Comparison of ENCODE assay signal across 7 cellular contexts in genomic region chr1:210407207-210407886, GRCh38.
DNase-seq lines count a peak whose midpoint lies in the region; ATAC-seq, FAIRE-seq and TF ChIP-seq lines count a peak whose summit lies in the region.

No MANE protein-coding gene starts in this region.

- H3K9me3 Mint-ChIP-seq in astrocyte (ENCODE audit: unreplicated experiment): peaks cover 2% of the 10 kb centered on the region

- peaks cover under 1% of the 10 kb centered on the region for H3K27me3 Mint-ChIP-seq in astrocyte (ENCODE audit: low read depth, unreplicated experiment)

- no peak overlapping the region for H3K4me2 ChIP-seq in astrocyte (ENCODE audit: low read length)

- DNase-seq in NCI-H146 (lab: John Stamatoyannopoulos, UW) (peak; percentile 46), T1000 (lab: John Stamatoyannopoulos, UW) (peak; percentile 69), astrocyte (ENCODE audit: low read depth) (no peak), iPS-NIHi7 (ENCODE audit: extremely low spot score) (peak; percentile 83)
- DNase-seq in stimulated activated CD4-positive, alpha-beta T cell treated with anti-CD3 and anti-CD28 coated beads, Interleukin-1b, Interleukin-23, amount 100 ng/mL, for 24 hours (ENCODE audit: low read depth in 4 of 4, low spot score in 1 of 4): peak; percentile 48 to 77 (median 66)

- no peak overlapping the region for H3K4me3 ChIP-seq in astrocyte (ENCODE audit: insufficient read depth, low read depth, low read length)

- H3K4me1 ChIP-seq in astrocyte (ENCODE audit: insufficient read depth, low read length): no peaks in the 10 kb centered on the region

- no peaks in the 10 kb centered on the region for H4K20me1 ChIP-seq in astrocyte (ENCODE audit: insufficient read depth, low read length)

- no peak overlapping the region for H3K9ac ChIP-seq in astrocyte (ENCODE audit: low read length)

- no peaks in the 10 kb centered on the region for H3K9me3 ChIP-seq in astrocyte (ENCODE audit: insufficient read depth, low read depth, low read length)

- peaks cover 2% of the 10 kb centered on the region for H3K27me3 ChIP-seq in astrocyte (ENCODE audit: insufficient read depth, low read length)

- no peaks in the 10 kb centered on the region for H3K36me3 ChIP-seq in astrocyte (ENCODE audit: insufficient read depth, low read length)

- peak; percentile 79 for FAIRE-seq in astrocyte (lab: Jason Lieb, UNC)

- peaks cover 6% of the 10 kb centered on the region for H3K36me3 Mint-ChIP-seq in astrocyte (ENCODE audit: low read depth, unreplicated experiment)

- H2AFZ ChIP-seq in astrocyte (ENCODE audit: low read depth, low read length): no peak overlapping the region

- TF ChIP-seq CTCF in GM12873 (IDR thresholded peaks at IDR 0.05; ENCODE audit: insufficient read depth, low read depth, low read length, missing control alignments) (peak; percentile 94), astrocyte (IDR thresholded peaks at IDR 0.05; ENCODE audit: insufficient read depth, low read depth, low read length) (peak; percentile 99)

- H3K79me2 ChIP-seq in astrocyte (ENCODE audit: insufficient read depth, low read length): no peaks in the 10 kb centered on the region

- ATAC-seq in HG02623 (IDR thresholded peaks at IDR 0.05; ENCODE audit: unreplicated experiment): peak; percentile 72

- peaks cover 17% of the 10 kb centered on the region for H3K4me1 Mint-ChIP-seq in astrocyte (ENCODE audit: low read depth, unreplicated experiment)

- no peak overlapping the region for H3K4me3 Mint-ChIP-seq in astrocyte (ENCODE audit: unreplicated experiment)

- peak overlapping the region; percentile 8 for H3K27ac Mint-ChIP-seq in astrocyte (ENCODE audit: unreplicated experiment)

- no peak overlapping the region for H3K27ac ChIP-seq in astrocyte (ENCODE audit: low read depth, low read length)
